ENCODE assay signal across 16 cellular contexts in genomic region chr12:120212301-120212700, GRCh38. TPM values are rescaled to one million over a fixed set of nuclear protein-coding genes. Genes with fewer than 3 reads are reported as not detected.
DNase-seq lines count a peak whose midpoint lies in the region; ATAC-seq, FAIRE-seq and TF ChIP-seq lines count a peak whose summit lies in the region.
"Had no signal": no experiment of that assay in that cellular context is flagged by ENCODE, and none has a peak within 500 bp of the region (broad histone marks: within the 10 kb centered on the region; RNA-seq: fewer than 3 reads in every experiment).

No MANE protein-coding gene starts in this region.

- H3K9ac ChIP-seq in SK-N-SH (no peak overlapping the region), kidney (ENCODE audit: low read length in 2 of 2) (no peak overlapping the region)

- intact Hi-C loops in Panc1 (cut with micrococcal nuclease; ENCODE audit: unreplicated experiment), result no loop called here
- intact Hi-C loops in kidney (cut with DNase I), result no loop called here

- peaks cover 9% of the 10 kb centered on the region; the same call in 1 of the 2 replicates for H3K79me2 ChIP-seq in SK-N-SH (ENCODE audit: insufficient read depth)

- TF ChIP-seq RAD21 in SK-N-SH (IDR thresholded peaks at IDR 0.05; ENCODE audit: low read length), result no peak

- WGBS in SK-N-SH (ENCODE audit: low lambda C conversion rate), result 92% methylated on average over 17 of the region's 24 CpGs

- FAIRE-seq in kidney (lab: Jason Lieb, UNC) (no peak), urothelium cell line (lab: Jason Lieb, UNC) (peak; percentile 61)
- FAIRE-seq: GM19239 had no signal

- H3K9me3 ChIP-seq in SK-N-SH (no peaks in the 10 kb centered on the region), Panc1 (ENCODE audit: control insufficient read depth, insufficient read depth, low read depth, low read length) (no peaks in the 10 kb centered on the region), kidney (ENCODE audit: control insufficient read depth in 1 of 2, low read length in 2 of 2) (no peaks in the 10 kb centered on the region)
- H3K9me3 ChIP-seq: Caco-2 had no signal

- no peaks in the 10 kb centered on the region for H3K9me2 ChIP-seq in SK-N-SH

- TF ChIP-seq CTCF in SK-N-SH (IDR thresholded peaks at IDR 0.05) (no peak), Panc1 (IDR thresholded peaks at IDR 0.05) (no peak), kidney (IDR thresholded peaks at IDR 0.05; ENCODE audit: borderline replicate concordance, extremely low read depth, insufficient read depth) (no peak)

- ATAC-seq in SK-N-SH treated with all-trans-retinoic acid at 6 μM for 48 hours (no peak), Panc1 (no peak)

- H3K4me1 ChIP-seq in SK-N-SH (ENCODE audit: control insufficient read depth in 1 of 2, insufficient read depth in 2 of 2, low read depth in 1 of 2, low read length in 1 of 2) (no peaks in the 10 kb centered on the region), Panc1 (ENCODE audit: control insufficient read depth, insufficient read depth, low read length) (peaks cover 33% of the 10 kb centered on the region), kidney (ENCODE audit: control insufficient read depth in 1 of 2, insufficient read depth in 1 of 2, low read depth in 1 of 2, low read length in 2 of 2) (no peaks in the 10 kb centered on the region)
- H3K4me1 ChIP-seq: Caco-2 had no signal

- no peak overlapping the region for H3K4me2 ChIP-seq in SK-N-SH

- H3K27ac ChIP-seq in SK-N-SH (ENCODE audit: low read depth in 2 of 2, low read length in 1 of 2) (no peak overlapping the region), Panc1 (ENCODE audit: low read length) (peak overlapping the region; percentile 12; the same call in 1 of the 2 replicates), kidney (ENCODE audit: low read depth in 2 of 2, low read length in 2 of 2) (no peak overlapping the region), substantia nigra (ENCODE audit: low read depth, low read length, poor library complexity, severe bottlenecking) (no peak overlapping the region)
- H3K27ac ChIP-seq: HL-60 had no signal

- TF ChIP-seq EP300 in SK-N-SH (IDR thresholded peaks at IDR 0.05; ENCODE audit: borderline replicate concordance in 1 of 2, low read depth in 1 of 2, low read length in 1 of 2), result no peak

- POLR2A ChIA-PET in SK-N-SH (lab: Yijun Ruan, JAX) (interaction anchor here (2.4 kb wide), 1 partner anchor 11 kb away, joined by 9 read pairs; the partner anchor contains the start of gene RPLP0), Panc1 (lab: Charles Lee) (no interaction called here)

- H2AFZ ChIP-seq in SK-N-SH (ENCODE audit: low read depth), result no peak overlapping the region

- H3K36me3 ChIP-seq in SK-N-SH (replicated peaks in 1 of 2; ENCODE audit: control insufficient read depth in 1 of 2, insufficient read depth in 2 of 2, low read length in 1 of 2) (peaks cover 39 to 76% of the 10 kb centered on the region in 2 experiments), Panc1 (ENCODE audit: control insufficient read depth, insufficient read depth, low read length) (peaks cover 10% of the 10 kb centered on the region), kidney (ENCODE audit: control insufficient read depth in 1 of 2, insufficient read depth in 2 of 2, low read length in 2 of 2) (peaks cover 14 to 34% of the 10 kb centered on the region in 2 donors)

- no TSS peak for BruUV-seq in Panc1 (replicated peaks; lab: Mats Ljungman, UMichigan)

- H3K27me3 ChIP-seq in SK-N-SH (ENCODE audit: insufficient read depth) (no peaks in the 10 kb centered on the region), Panc1 (ENCODE audit: control insufficient read depth, insufficient read depth, low read length) (no peaks in the 10 kb centered on the region)

- DNase-seq in SK-N-SH, result peak; percentile 13
- no peak for DNase-seq in Panc1 (ENCODE audit: low read depth, low spot score)
- peak; percentile 58 for DNase-seq in kidney
- DNase-seq in urothelium cell line (ENCODE audit: low spot score), result no peak
- DNase-seq in D341Med (ENCODE audit: low spot score), result no peak
- DNase-seq in substantia nigra (lab: John Stamatoyannopoulos, UW), result no peak
- DNase-seq: Caco-2; CD8-positive, alpha-beta memory T cell; DMS53; GF-D8; GOT3; HCEC 1CT; HFFc6 had no signal

- H3K4me3 ChIP-seq in SK-N-SH (ENCODE audit: low read depth in 2 of 2, low read length in 1 of 2) (no peak overlapping the region), Panc1 (ENCODE audit: low read depth in 2 of 2, low read length in 2 of 2) (no peak overlapping the region), kidney (ENCODE audit: low read length in 2 of 2) (no peak overlapping the region)

- H4K20me1 ChIP-seq in SK-N-SH (ENCODE audit: insufficient read depth), result no peaks in the 10 kb centered on the region

- H3F3A ChIP-seq in SK-N-SH (replicated peaks; ENCODE audit: insufficient read depth), result peaks cover 27% of the 10 kb centered on the region

- in situ Hi-C loops in Panc1 (cut with HindIII; ENCODE audit: low pct_unique_long_range_greater_than_20kb, low sequenced_read_pairs), result no loop called here

- CTCF ChIA-PET in SK-N-SH (lab: Yijun Ruan, JAX) (interaction anchor here (1.4 to 14.6 kb wide), 2 partner anchors 11 to 14 kb away, joined by 3 to 116 read pairs; partner anchors contain the start of gene RPLP0), Panc1 (lab: Charles Lee) (no interaction called here)

TF ChIP-seq in SK-N-SH, 30 proteins besides CTCF, POLR2A, EP300 and RAD21 (continues in another document):
- TF ChIP-seq TEAD4 (IDR thresholded peaks at IDR 0.05; ENCODE audit: borderline replicate concordance, insufficient read depth) (no peak), NFIC (IDR thresholded peaks at IDR 0.05; ENCODE audit: borderline replicate concordance) (no peak), RXRA (IDR thresholded peaks at IDR 0.05; ENCODE audit: borderline replicate concordance, low read depth) (no peak), TAF1 (IDR thresholded peaks at IDR 0.05; ENCODE audit: borderline replicate concordance, low read depth, low read length) (no peak), CHD2 (IDR thresholded peaks at IDR 0.05; ENCODE audit: low read length, partially characterized antibody) (no peak), SIN3A (IDR thresholded peaks at IDR 0.05; ENCODE audit: borderline replicate concordance, low read depth, low read length) (no peak), YY1 (IDR thresholded peaks at IDR 0.05; ENCODE audit: low read depth) (no peak), NRF1 (IDR thresholded peaks at IDR 0.05; ENCODE audit: low read depth, low read length) (no peak), MEF2A (IDR thresholded peaks at IDR 0.05; ENCODE audit: borderline replicate concordance, low read depth) (no peak), SMC3 (IDR thresholded peaks at IDR 0.05; ENCODE audit: low read depth, low read length) (no peak), FOSL2 (IDR thresholded peaks at IDR 0.05; ENCODE audit: borderline replicate concordance, low read depth) (no peak)

TF ChIP-seq in SK-N-SH treated with all-trans-retinoic acid at 6 μM for 48 hours, 23 proteins besides CTCF, POLR2A, EP300 and RAD21:
- TF ChIP-seq ZNF8 (CRISPR knock-in tag; IDR thresholded peaks at IDR 0.05), result no peak

RNA-seq across cellular contexts. Expression of gene RPLP0, which starts 11.4 kb away (rescaled TPM):
- polyA plus RNA-seq in SK-N-SH (2012; rRNA removed) (5,975 and 6,606 TPM in 2 replicates), kidney (ENCODE audit: insufficient read depth, low read depth, low replicate concordance) (1,654 TPM)
- polyA plus RNA-seq in SK-N-SH (2012; cell fraction: cytosol; rRNA removed), result 4,575 and 6,412 TPM in 2 replicates
- 2,397 and 2,614 TPM in 2 replicates for polyA plus RNA-seq in SK-N-SH (2012; cell fraction: nucleus; rRNA removed)
- total RNA-seq in Panc1 (2021; ENCODE audit: unreplicated experiment) (2,628 TPM), kidney (1,384 TPM)
- 4,062 TPM for polyA plus RNA-seq in Panc1 (2012; ENCODE audit: insufficient read length)

RNA-seq across cellular contexts. Expression of gene GCN1, which starts 17.8 kb away (rescaled TPM):
- polyA plus RNA-seq in SK-N-SH (2012; rRNA removed) (41.2 and 54.4 TPM in 2 replicates), kidney (ENCODE audit: insufficient read depth, low read depth, low replicate concordance) (12.2 TPM)
- 17.0 and 20.0 TPM in 2 replicates for polyA plus RNA-seq in SK-N-SH (2012; cell fraction: cytosol; rRNA removed)
- polyA plus RNA-seq in SK-N-SH (2012; cell fraction: nucleus; rRNA removed), result 224 and 236 TPM in 2 replicates
- total RNA-seq in Panc1 (2021; ENCODE audit: unreplicated experiment) (175 TPM), kidney (77.6 TPM)
- 125 TPM for polyA plus RNA-seq in Panc1 (2012; ENCODE audit: insufficient read length)

RNA-seq across cellular contexts. Expression of gene PXN, which starts 53.2 kb away (rescaled TPM):
- polyA plus RNA-seq in SK-N-SH (2012; rRNA removed), result 63.0 and 89.0 TPM in 2 replicates
- 56.9 and 70.1 TPM in 2 replicates for polyA plus RNA-seq in SK-N-SH (2012; cell fraction: cytosol; rRNA removed)
- 269 and 301 TPM in 2 replicates for polyA plus RNA-seq in SK-N-SH (2012; cell fraction: nucleus; rRNA removed)
- total RNA-seq in Panc1 (2021; ENCODE audit: unreplicated experiment), result 484 TPM
- polyA plus RNA-seq in Panc1 (2012; ENCODE audit: insufficient read length), result 478 TPM
- total RNA-seq in kidney, result 133 TPM
- 57.1 TPM for polyA plus RNA-seq in kidney (ENCODE audit: insufficient read depth, low read depth, low replicate concordance)

Comparison
In these comparisons a context has a peak if more than half of its experiments do, and no peak if none do; other contexts are left out.
1. DNase-seq: peak in SK-N-SH (single experiment) and kidney (single experiment); none in Panc1 (single experiment), urothelium cell line (single experiment), D341Med (single experiment) and substantia nigra (0 of 49).